1 cellular context compared by ENCODE assay signal in genomic region chr7:31106303-31107105, GRCh38.
TF ChIP-seq lines count a peak whose summit lies in the region.

No MANE protein-coding gene starts in this region.

TF ChIP-seq in SK-N-SH, 30 proteins besides CTCF, POLR2A, EP300 and RAD21 (continued from another document):
- no peak for TF ChIP-seq FOXJ3 (CRISPR knock-in tag; IDR thresholded peaks at IDR 0.05)
- TF ChIP-seq RFX5 (IDR thresholded peaks at IDR 0.05; ENCODE audit: low read length) = no peak
- no peak for TF ChIP-seq EZH2phosphoT487 (IDR thresholded peaks at IDR 0.05; ENCODE audit: borderline replicate concordance, low read depth)
- TF ChIP-seq CHD2 (IDR thresholded peaks at IDR 0.05; ENCODE audit: low read length, partially characterized antibody) = no peak
- no peak for TF ChIP-seq ELF1 (IDR thresholded peaks at IDR 0.05)
